Comparison of ENCODE assay signal across 1 cellular context in genomic region chr1:192808588-192809285, GRCh38.
TF ChIP-seq lines count a peak whose summit lies in the region.

Gene RGS2, plus strand, starts transcription at chr1:192809039. Its CDS starts 33 bp downstream, at chr1:192809072.

TF ChIP-seq in HepG2, 621 proteins besides CTCF, POLR2A, EP300 and RAD21 (continued from another document and continues in another):
- 0 out of 2 replicates have a peak, but pooled peaks have one; percentile 40 for TF ChIP-seq ZC3H13 (CRISPR knock-in tag; IDR thresholded peaks at IDR 0.05)
- TF ChIP-seq ARHGAP35 (CRISPR knock-in tag; IDR thresholded peaks at IDR 0.05; ENCODE audit: borderline replicate concordance) = no peak; the same call in 1 of the 2 replicates
- TF ChIP-seq BRD4 (CRISPR knock-in tag; IDR thresholded peaks at IDR 0.05) = no peak; the same call in 1 of the 2 replicates
- TF ChIP-seq NFE2 (CRISPR knock-in tag; IDR thresholded peaks at IDR 0.05) = no peak
- TF ChIP-seq ZNF337 (CRISPR knock-in tag; IDR thresholded peaks at IDR 0.05; ENCODE audit: borderline replicate concordance, low read depth) = 0 out of 2 replicates have a peak, but pooled peaks have one; percentile 39
- 0 out of 2 replicates have a peak, but pooled peaks have one; percentile 28 for TF ChIP-seq TSC22D2 (CRISPR knock-in tag; IDR thresholded peaks at IDR 0.05; ENCODE audit: borderline replicate concordance)
- no peak for TF ChIP-seq TBL1XR1 (IDR thresholded peaks at IDR 0.05; ENCODE audit: borderline replicate concordance, low read length, partially characterized antibody)
- TF ChIP-seq ZSCAN22 (CRISPR knock-in tag; IDR thresholded peaks at IDR 0.05) = no peak
- 0 out of 2 replicates have a peak, but pooled peaks have one; percentile 30 for TF ChIP-seq ZNF101 (CRISPR knock-in tag; IDR thresholded peaks at IDR 0.05; ENCODE audit: borderline replicate concordance, low read depth)
- peak; percentile 68; the same call in 1 of the 2 replicates for TF ChIP-seq ZNF670 (CRISPR knock-in tag; IDR thresholded peaks at IDR 0.05; ENCODE audit: borderline replicate concordance)
- no peak for TF ChIP-seq WIZ (CRISPR knock-in tag; IDR thresholded peaks at IDR 0.05)
- TF ChIP-seq, protein P1, sequence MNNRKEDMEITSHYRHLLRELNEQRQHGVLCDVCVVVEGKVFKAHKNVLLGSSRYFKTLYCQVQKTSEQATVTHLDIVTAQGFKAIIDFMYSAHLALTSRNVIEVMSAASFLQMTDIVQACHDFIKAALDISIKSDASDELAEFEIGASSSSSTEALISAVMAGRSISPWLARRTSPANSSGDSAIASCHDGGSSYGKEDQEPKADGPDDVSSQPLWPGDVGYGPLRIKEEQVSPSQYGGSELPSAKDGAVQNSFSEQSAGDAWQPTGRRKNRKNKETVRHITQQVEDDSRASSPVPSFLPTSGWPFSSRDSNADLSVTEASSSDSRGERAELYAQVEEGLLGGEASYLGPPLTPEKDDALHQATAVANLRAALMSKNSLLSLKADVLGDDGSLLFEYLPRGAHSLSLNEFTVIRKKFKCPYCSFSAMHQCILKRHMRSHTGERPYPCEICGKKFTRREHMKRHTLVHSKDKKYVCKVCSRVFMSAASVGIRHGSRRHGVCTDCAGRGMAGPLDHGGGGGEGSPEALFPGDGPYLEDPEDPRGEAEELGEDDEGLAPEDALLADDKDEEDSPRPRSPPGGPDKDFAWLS (CRISPR knock-in tag; IDR thresholded peaks at IDR 0.05; ENCODE audit: borderline replicate concordance) = 0 out of 2 replicates have a peak, but pooled peaks have one; percentile 59
- TF ChIP-seq FOSL2 (CRISPR knock-in tag; IDR thresholded peaks at IDR 0.05) = peak; percentile 28; the same call in 1 of the 2 replicates
- TF ChIP-seq ZNF574 (CRISPR knock-in tag; IDR thresholded peaks at IDR 0.05) = peak; percentile 82
- TF ChIP-seq ZBTB21 (CRISPR knock-in tag; IDR thresholded peaks at IDR 0.05) = no peak
- no peak for TF ChIP-seq PAWR (CRISPR knock-in tag; IDR thresholded peaks at IDR 0.05; ENCODE audit: borderline replicate concordance)
- 0 out of 2 replicates have a peak, but pooled peaks have one; percentile 55 for TF ChIP-seq KAT8 (CRISPR knock-in tag; IDR thresholded peaks at IDR 0.05)
- TF ChIP-seq NFATC3 (CRISPR knock-in tag; IDR thresholded peaks at IDR 0.05) = 0 out of 2 replicates have a peak, but pooled peaks have one; percentile 16
- no peak for TF ChIP-seq ZEB1 (IDR thresholded peaks at IDR 0.05; ENCODE audit: insufficient replicate concordance, low read depth)
- TF ChIP-seq TIGD3 (CRISPR knock-in tag; IDR thresholded peaks at IDR 0.05; ENCODE audit: borderline replicate concordance) = 0 out of 2 replicates have a peak, but pooled peaks have one; percentile 44
- peak; percentile 74; the same call in 1 of the 2 replicates for TF ChIP-seq ZNF30 (CRISPR knock-in tag; IDR thresholded peaks at IDR 0.05)
- TF ChIP-seq ZNF138 (CRISPR knock-in tag; IDR thresholded peaks at IDR 0.05; ENCODE audit: low read depth) = 0 out of 2 replicates have a peak, but pooled peaks have one; percentile 45
- peak; percentile 68; the same call in 1 of the 2 replicates for TF ChIP-seq CBFB (CRISPR knock-in tag; IDR thresholded peaks at IDR 0.05)
- peak; percentile 38; the same call in 1 of the 2 replicates for TF ChIP-seq ZNF747 (CRISPR knock-in tag; IDR thresholded peaks at IDR 0.05; ENCODE audit: borderline replicate concordance)
- no peak for TF ChIP-seq ZNF572 (CRISPR knock-in tag; IDR thresholded peaks at IDR 0.05)
- peak; percentile 34 for TF ChIP-seq PTBP1 (IDR thresholded peaks at IDR 0.05; ENCODE audit: low read depth, low read length, poor library complexity, severe bottlenecking)
- TF ChIP-seq ZFX (CRISPR knock-in tag; IDR thresholded peaks at IDR 0.05; ENCODE audit: low read depth) = peak; percentile 51; the same call in 1 of the 2 replicates
- TF ChIP-seq ZNF501 (CRISPR knock-in tag; IDR thresholded peaks at IDR 0.05) = peak; percentile 95
- TF ChIP-seq ZNF550 (CRISPR knock-in tag; IDR thresholded peaks at IDR 0.05; ENCODE audit: borderline replicate concordance) = no peak
- peak; percentile 78 for TF ChIP-seq POLR2G (IDR thresholded peaks at IDR 0.05; ENCODE audit: low read depth, low read length)
- TF ChIP-seq ZNF704 (CRISPR knock-in tag; IDR thresholded peaks at IDR 0.05; ENCODE audit: borderline replicate concordance) = peak; percentile 95
- 0 out of 2 replicates have a peak, but pooled peaks have one; percentile 84 for TF ChIP-seq HINFP (CRISPR knock-in tag; IDR thresholded peaks at IDR 0.05; ENCODE audit: low read depth)
- TF ChIP-seq FOSL1 (CRISPR knock-in tag; IDR thresholded peaks at IDR 0.05; ENCODE audit: borderline replicate concordance) = no peak
- peak; percentile 47; the same call in 1 of the 2 replicates for TF ChIP-seq ZNF772 (CRISPR knock-in tag; IDR thresholded peaks at IDR 0.05)
- peak; percentile 90 for TF ChIP-seq FOXC1 (CRISPR knock-in tag; IDR thresholded peaks at IDR 0.05; ENCODE audit: borderline replicate concordance)
- TF ChIP-seq ZNF629 (CRISPR knock-in tag; conservative IDR thresholded peaks at IDR 0.05) = no peak; the same call in 1 of the 2 replicates
- TF ChIP-seq, protein P2, sequence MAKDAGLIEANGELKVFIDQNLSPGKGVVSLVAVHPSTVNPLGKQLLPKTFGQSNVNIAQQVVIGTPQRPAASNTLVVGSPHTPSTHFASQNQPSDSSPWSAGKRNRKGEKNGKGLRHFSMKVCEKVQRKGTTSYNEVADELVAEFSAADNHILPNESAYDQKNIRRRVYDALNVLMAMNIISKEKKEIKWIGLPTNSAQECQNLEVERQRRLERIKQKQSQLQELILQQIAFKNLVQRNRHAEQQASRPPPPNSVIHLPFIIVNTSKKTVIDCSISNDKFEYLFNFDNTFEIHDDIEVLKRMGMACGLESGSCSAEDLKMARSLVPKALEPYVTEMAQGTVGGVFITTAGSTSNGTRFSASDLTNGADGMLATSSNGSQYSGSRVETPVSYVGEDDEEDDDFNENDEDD (CRISPR knock-in tag; IDR thresholded peaks at IDR 0.05; ENCODE audit: borderline replicate concordance) = peak; percentile 72; the same call in 1 of the 2 replicates
- 0 out of 2 replicates have a peak, but pooled peaks have one; percentile 52 for TF ChIP-seq KLF9 (CRISPR knock-in tag; IDR thresholded peaks at IDR 0.05; ENCODE audit: low read depth)
- peak; percentile 73; the same call in 1 of the 2 replicates for TF ChIP-seq TEF (CRISPR knock-in tag; IDR thresholded peaks at IDR 0.05)
- TF ChIP-seq, protein P3, sequence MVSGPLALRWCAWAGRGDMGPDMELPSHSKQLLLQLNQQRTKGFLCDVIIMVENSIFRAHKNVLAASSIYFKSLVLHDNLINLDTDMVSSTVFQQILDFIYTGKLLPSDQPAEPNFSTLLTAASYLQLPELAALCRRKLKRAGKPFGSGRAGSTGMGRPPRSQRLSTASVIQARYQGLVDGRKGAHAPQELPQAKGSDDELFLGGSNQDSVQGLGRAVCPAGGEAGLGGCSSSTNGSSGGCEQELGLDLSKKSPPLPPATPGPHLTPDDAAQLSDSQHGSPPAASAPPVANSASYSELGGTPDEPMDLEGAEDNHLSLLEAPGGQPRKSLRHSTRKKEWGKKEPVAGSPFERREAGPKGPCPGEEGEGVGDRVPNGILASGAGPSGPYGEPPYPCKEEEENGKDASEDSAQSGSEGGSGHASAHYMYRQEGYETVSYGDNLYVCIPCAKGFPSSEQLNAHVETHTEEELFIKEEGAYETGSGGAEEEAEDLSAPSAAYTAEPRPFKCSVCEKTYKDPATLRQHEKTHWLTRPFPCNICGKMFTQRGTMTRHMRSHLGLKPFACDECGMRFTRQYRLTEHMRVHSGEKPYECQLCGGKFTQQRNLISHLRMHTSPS (CRISPR knock-in tag; IDR thresholded peaks at IDR 0.05; ENCODE audit: low read depth) = no peak
- TF ChIP-seq HOMEZ (CRISPR knock-in tag; IDR thresholded peaks at IDR 0.05; ENCODE audit: low read depth) = peak; percentile 71; the same call in 1 of the 2 replicates
- TF ChIP-seq ZNF414 (CRISPR knock-in tag; IDR thresholded peaks at IDR 0.05) = 0 out of 2 replicates have a peak, but pooled peaks have one; percentile 72
- TF ChIP-seq CHD4 (IDR thresholded peaks at IDR 0.05; ENCODE audit: borderline replicate concordance, low read length) = no peak
- peak; percentile 67 for TF ChIP-seq KMT2B (CRISPR knock-in tag; IDR thresholded peaks at IDR 0.05)
- no peak for TF ChIP-seq MED13 (CRISPR knock-in tag; IDR thresholded peaks at IDR 0.05)
